ENCODE assay signal across 8 cellular contexts in genomic region chr2:130181338-130181879, GRCh38. TPM values are rescaled to one million over a fixed set of nuclear protein-coding genes. Genes with fewer than 3 reads are reported as not detected.
DNase-seq lines count a peak whose midpoint lies in the region; ATAC-seq and TF ChIP-seq lines count a peak whose summit lies in the region.

Gene SMPD4 (minus strand): TSS chr2:130181602. CDS start chr2:130176592, 5,010 bp downstream.

- H3K9me3 ChIP-seq in SK-N-SH: no peaks in the 10 kb centered on the region
- no peaks in the 10 kb centered on the region for H3K9me3 ChIP-seq in suprapubic skin

- peak in 1 of 2 donors; percentile 23 for TF ChIP-seq POLR2A in suprapubic skin (IDR thresholded peaks at IDR 0.05)

- H3K4me1 ChIP-seq in SK-N-SH (ENCODE audit: control insufficient read depth in 1 of 2, insufficient read depth in 2 of 2, low read depth in 1 of 2, low read length in 1 of 2) (peaks cover 0 to 25% of the 10 kb centered on the region in 2 experiments; a peak in 2 of 4 replicates), suprapubic skin (peaks cover 24% of the 10 kb centered on the region)

- CTCF ChIA-PET in SK-N-SH (lab: Yijun Ruan, JAX): interaction anchor here (0.7 to 11.1 kb wide), 13 partner anchors 11 to 258 kb away, joined by 3 to 113 read pairs (median 4); partner anchors contain the start of genes IMP4 and PTPN18

- TF ChIP-seq RAD21 in SK-N-SH (IDR thresholded peaks at IDR 0.05; ENCODE audit: low read length): no peak

- H3K36me3 ChIP-seq in SK-N-SH (replicated peaks in 1 of 2; ENCODE audit: control insufficient read depth in 1 of 2, insufficient read depth in 2 of 2, low read length in 1 of 2): peaks cover 0 to 4% of the 10 kb centered on the region in 2 experiments
- peaks cover 4% of the 10 kb centered on the region for H3K36me3 ChIP-seq in suprapubic skin

- DNase-seq in GM03348 (ENCODE audit: low spot score): peak; percentile 96
- peak; percentile 89 for DNase-seq in NCI-H1048 (lab: John Stamatoyannopoulos, UW)
- DNase-seq in SK-N-SH: peak; percentile 93
- peak; percentile 98 for DNase-seq in activated naive CD4-positive, alpha-beta T cell treated with anti-CD3 and anti-CD28 coated beads, Interleukin-2, amount 50 U/mL, for 16 hours
- DNase-seq in germinal center (ENCODE audit: low spot score): peak; percentile 90
- DNase-seq in nucleus accumbens (lab: John Stamatoyannopoulos, UW): peak; percentile 21 to 97 (median 90)
- DNase-seq in suprapubic skin (ENCODE audit: low spot score in 2 of 2): peak; percentile 98

- TF ChIP-seq CTCF in SK-N-SH (IDR thresholded peaks at IDR 0.05): no peak
- no peak for TF ChIP-seq CTCF in suprapubic skin (IDR thresholded peaks at IDR 0.05)

- H3K9ac ChIP-seq in SK-N-SH: peak within 1 kb of the TSS; percentile 85

- peaks cover 74% of the 10 kb centered on the region for H3K79me2 ChIP-seq in SK-N-SH (ENCODE audit: insufficient read depth)

- 2% methylated on average over 25 of the region's 55 CpGs for WGBS in SK-N-SH (ENCODE audit: low lambda C conversion rate)
- 0% methylated on average over 14 of the region's 55 CpGs for WGBS in suprapubic skin

- H3F3A ChIP-seq in SK-N-SH (replicated peaks; ENCODE audit: insufficient read depth): no peaks in the 10 kb centered on the region

- H3K4me2 ChIP-seq in SK-N-SH: peak within 1 kb of the TSS; percentile 88

- 0 out of 2 replicates have a peak within 1 kb of the TSS, but pooled peaks have one; percentile 41 for H2AFZ ChIP-seq in SK-N-SH (ENCODE audit: low read depth)

- H3K4me3 ChIP-seq in SK-N-SH (ENCODE audit: low read depth in 2 of 2, low read length in 1 of 2) (peak within 1 kb of the TSS; percentile 92 to 95), suprapubic skin (peak within 1 kb of the TSS; percentile 98)

- no peaks in the 10 kb centered on the region for H3K9me2 ChIP-seq in SK-N-SH

- H3K27ac ChIP-seq in SK-N-SH (ENCODE audit: low read depth in 2 of 2, low read length in 1 of 2) (peak within 1 kb of the TSS; percentile 52 to 92), suprapubic skin (peak within 1 kb of the TSS; percentile 90)

- POLR2A ChIA-PET in SK-N-SH (lab: Yijun Ruan, JAX): interaction anchor here (0.8 to 1.8 kb wide), 4 partner anchors 24 to 252 kb away, joined by 3 to 14 read pairs (median 4); partner anchors contain the start of gene IMP4

- no peak for TF ChIP-seq EP300 in SK-N-SH (IDR thresholded peaks at IDR 0.05; ENCODE audit: borderline replicate concordance in 1 of 2, low read depth in 1 of 2, low read length in 1 of 2)
- no peak for TF ChIP-seq EP300 in suprapubic skin (IDR thresholded peaks at IDR 0.05)

- peak; percentile 54 for ATAC-seq in HG02571 (IDR thresholded peaks at IDR 0.05; ENCODE audit: unreplicated experiment)

- peaks cover 11% of the 10 kb centered on the region; the same call in 1 of the 2 replicates for H4K20me1 ChIP-seq in SK-N-SH (ENCODE audit: insufficient read depth)

- no peaks in the 10 kb centered on the region for H3K27me3 ChIP-seq in SK-N-SH (ENCODE audit: insufficient read depth)
- H3K27me3 ChIP-seq in suprapubic skin: no peaks in the 10 kb centered on the region

TF ChIP-seq in SK-N-SH, 30 proteins besides CTCF, POLR2A, EP300 and RAD21 (continues in another document):
- TF ChIP-seq GATA2 (CRISPR knock-in tag; IDR thresholded peaks at IDR 0.05) (no peak), MEF2A (IDR thresholded peaks at IDR 0.05; ENCODE audit: borderline replicate concordance, low read depth) (no peak), USF2 (IDR thresholded peaks at IDR 0.05; ENCODE audit: borderline replicate concordance, low read depth, low read length) (no peak), RCOR1 (IDR thresholded peaks at IDR 0.05; ENCODE audit: low read length) (no peak), ELF1 (IDR thresholded peaks at IDR 0.05) (no peak; the same call in 1 of the 2 replicates), SIN3A (IDR thresholded peaks at IDR 0.05; ENCODE audit: borderline replicate concordance, low read depth, low read length) (peak; percentile 55; the same call in 1 of the 2 replicates), SMC3 (IDR thresholded peaks at IDR 0.05; ENCODE audit: low read depth, low read length) (no peak), FOSL2 (IDR thresholded peaks at IDR 0.05; ENCODE audit: borderline replicate concordance, low read depth) (no peak), TEAD4 (IDR thresholded peaks at IDR 0.05; ENCODE audit: borderline replicate concordance, insufficient read depth) (no peak), RXRA (IDR thresholded peaks at IDR 0.05; ENCODE audit: borderline replicate concordance, low read depth) (no peak), RFX5 (IDR thresholded peaks at IDR 0.05; ENCODE audit: low read length) (0 out of 2 replicates have a peak, but pooled peaks have one; percentile 17), REST (IDR thresholded peaks at IDR 0.05; ENCODE audit: low read depth, low read length) (peak; percentile 38; the same call in 1 of the 2 replicates), YY1 (IDR thresholded peaks at IDR 0.05; ENCODE audit: low read depth) (peak; percentile 95), PBX3 (IDR thresholded peaks at IDR 0.05) (no peak), POLR2AphosphoS5 (IDR thresholded peaks at IDR 0.05; ENCODE audit: low read depth, low read length) (no peak; the same call in 1 of the 2 replicates), TCF12 (IDR thresholded peaks at IDR 0.05) (no peak), GABPA (IDR thresholded peaks at IDR 0.05; ENCODE audit: low read depth) (0 out of 2 replicates have a peak, but pooled peaks have one; percentile 21), JUND (IDR thresholded peaks at IDR 0.05) (no peak), EZH2phosphoT487 (IDR thresholded peaks at IDR 0.05; ENCODE audit: borderline replicate concordance, low read depth) (no peak), FOXJ3 (CRISPR knock-in tag; IDR thresholded peaks at IDR 0.05) (no peak), MXI1 (IDR thresholded peaks at IDR 0.05; ENCODE audit: low read depth, low read length) (peak; percentile 66; the same call in 1 of the 2 replicates), ZBTB33 (IDR thresholded peaks at IDR 0.05; ENCODE audit: borderline replicate concordance, low read depth) (no peak)

RNA-seq across cellular contexts. Expression of gene SMPD4, which starts in this region (rescaled TPM):
- polyA plus RNA-seq in SK-N-SH (2012; rRNA removed): 33.1 and 43.0 TPM in 2 replicates
- polyA plus RNA-seq in SK-N-SH (2012; cell fraction: cytosol; rRNA removed): 13.8 and 21.6 TPM in 2 replicates
- polyA plus RNA-seq in SK-N-SH (2012; cell fraction: nucleus; rRNA removed): 128 and 157 TPM in 2 replicates
- total RNA-seq in suprapubic skin: 100 to 1,000 TPM in 1 of 4 donors, 10 to 100 TPM in 3; 52.7 to 140 (median 65.0) TPM

Comparison
In these comparisons a context has a peak if more than half of its experiments do, and no peak if none do; other contexts are left out.
1. Peak in every context shown above with its lines: DNase-seq, ATAC-seq, H3K4me3 ChIP-seq and H3K27ac ChIP-seq.